Comparison of ENCODE assay signal across 20 cellular contexts in genomic region chr5:129836321-129836720, GRCh38.
"Had no signal": no experiment of that assay in that cellular context is flagged by ENCODE, and none has a peak within 500 bp of the region (broad histone marks: within the 10 kb centered on the region; RNA-seq: fewer than 3 reads in every experiment).

No MANE protein-coding gene starts in this region.

- ATAC-seq: left ventricle myocardium superior; lower lobe of right lung; naive thymus-derived CD8-positive, alpha-beta T cell; right cardiac atrium; stimulated activated effector memory CD8-positive, alpha-beta T cell treated with anti-CD3 and anti-CD28 coated beads, Interleukin-12 subunit alpha, Interleukin-12 subunit beta, amount 100 ng/mL, for 72 hours had no signal

- H3K27ac Mint-ChIP-seq: immature natural killer cell; naive thymus-derived CD8-positive, alpha-beta T cell; nephron progenitor cell; stimulated activated effector memory CD8-positive, alpha-beta T cell treated with anti-CD3 and anti-CD28 coated beads, Interleukin-12 subunit alpha, Interleukin-12 subunit beta, amount 100 ng/mL, for 72 hours had no signal

- DNase-seq: dorsolateral prefrontal cortex; effector CD4-positive, alpha-beta T cell; hypothalamus; immature natural killer cell; islet precursor cell; kidney glomerular epithelial cell; left ventricle myocardium superior; lower lobe of right lung; naive thymus-derived CD8-positive, alpha-beta T cell; nephron progenitor cell; nucleus accumbens; right cardiac atrium; sigmoid colon; stimulated activated CD4-positive, alpha-beta T cell treated with anti-CD3 and anti-CD28 coated beads, Interleukin-2, amount 100 ng/mL, for 24 hours; stimulated activated CD4-positive, alpha-beta T cell treated with anti-CD3 and anti-CD28 coated beads, Interleukin-4, amount 100 ng/mL, for 24 hours; stimulated activated naive CD4-positive, alpha-beta T cell treated with Interleukin-2 at 50 U/mL for 16 hours; stomach; thyroid gland; trophoblast cell had no signal

- H3K36me3 Mint-ChIP-seq: immature natural killer cell; naive thymus-derived CD8-positive, alpha-beta T cell; stimulated activated effector memory CD8-positive, alpha-beta T cell treated with anti-CD3 and anti-CD28 coated beads, Interleukin-12 subunit alpha, Interleukin-12 subunit beta, amount 100 ng/mL, for 72 hours had no signal

- H3K4me1 Mint-ChIP-seq: immature natural killer cell; naive thymus-derived CD8-positive, alpha-beta T cell; nephron progenitor cell; stimulated activated effector memory CD8-positive, alpha-beta T cell treated with anti-CD3 and anti-CD28 coated beads, Interleukin-12 subunit alpha, Interleukin-12 subunit beta, amount 100 ng/mL, for 72 hours had no signal

- H3K9me3 Mint-ChIP-seq: naive thymus-derived CD8-positive, alpha-beta T cell; nephron progenitor cell had no signal

- H3K4me3 Mint-ChIP-seq: immature natural killer cell; naive thymus-derived CD8-positive, alpha-beta T cell; nephron progenitor cell; stimulated activated effector memory CD8-positive, alpha-beta T cell treated with anti-CD3 and anti-CD28 coated beads, Interleukin-12 subunit alpha, Interleukin-12 subunit beta, amount 100 ng/mL, for 72 hours had no signal
